ENCODE assay signal across 8 cellular contexts in genomic region chr1:43368646-43369020, GRCh38. TPM values are rescaled to one million over a fixed set of nuclear protein-coding genes. Genes with fewer than 3 reads are reported as not detected.
DNase-seq lines count a peak whose midpoint lies in the region; ATAC-seq and TF ChIP-seq lines count a peak whose summit lies in the region.

No MANE protein-coding gene starts in this region.

- no peaks in the 10 kb centered on the region for H3K9me3 ChIP-seq in CD4-positive, alpha-beta T cell (ENCODE audit: control insufficient read depth, low read length)
- H3K9me3 ChIP-seq in ectodermal cell (ENCODE audit: control insufficient read depth, low read length) (no peaks in the 10 kb centered on the region), neural progenitor cell (ENCODE audit: low read depth) (no peaks in the 10 kb centered on the region)

- H3K9ac ChIP-seq in neural progenitor cell = no peak overlapping the region

- H3K4me3 Mint-ChIP-seq in CD4-positive, alpha-beta T cell = peak overlapping the region; percentile 88
- H3K4me3 Mint-ChIP-seq in neural progenitor cell = peak overlapping the region; percentile 85

- intact Hi-C loops in CD4-positive, alpha-beta T cell (cut with DNase I, micrococcal nuclease) = loop anchor here in 1 of 2 experiments (1.0 to 10.0 kb wide), 2 partner anchors 21 to 576 kb away; partner anchors contain the start of genes IPO13, MED8 and SZT2

- H4K20me1 ChIP-seq in neural progenitor cell (ENCODE audit: low read depth) = peaks cover 6% of the 10 kb centered on the region

- H3K36me3 ChIP-seq in ectodermal cell (ENCODE audit: control insufficient read depth, insufficient read depth, low read length) = no peaks in the 10 kb centered on the region
- no peaks in the 10 kb centered on the region for H3K36me3 ChIP-seq in neural progenitor cell

- peak overlapping the region; percentile 63 for H3K27ac ChIP-seq in CD4-positive, alpha-beta T cell (ENCODE audit: low read depth, low read length)
- peak overlapping the region; percentile 91 for H3K27ac ChIP-seq in ectodermal cell (ENCODE audit: insufficient read depth, low read depth, low read length, poor library complexity, severe bottlenecking)
- H3K27ac ChIP-seq in neural progenitor cell = peak overlapping the region; percentile 85

- no peaks in the 10 kb centered on the region for H3K9me3 Mint-ChIP-seq in CD4-positive, alpha-beta T cell
- H3K9me3 Mint-ChIP-seq in neural progenitor cell = no peaks in the 10 kb centered on the region

- 36 to 43% methylated on average over 6 of the region's 6 CpGs for WGBS in ectodermal cell, 2 experiments

- peaks cover 35% of the 10 kb centered on the region for H3K36me3 Mint-ChIP-seq in CD4-positive, alpha-beta T cell (ENCODE audit: low read depth)
- H3K36me3 Mint-ChIP-seq in neural progenitor cell = peaks cover 19% of the 10 kb centered on the region

- H3K4me1 ChIP-seq in ectodermal cell (ENCODE audit: control insufficient read depth, insufficient read depth, low read length) (peaks cover 19% of the 10 kb centered on the region), neural progenitor cell (peaks cover 22% of the 10 kb centered on the region)

- H3K79me2 ChIP-seq in neural progenitor cell (ENCODE audit: low read depth) = peaks cover 5% of the 10 kb centered on the region

- POLR2A ChIA-PET in CD4-positive, alpha-beta T cell (lab: Charles Lee) = interaction anchor here (0.9 to 2.6 kb wide), 7 partner anchors 8 to 196 kb away, joined by 3 to 24 read pairs (median 5); partner anchors contain the start of genes CDC20, CFAP57, EBNA1BP2 and MED8

- peaks cover 14% of the 10 kb centered on the region for H3F3A ChIP-seq in neural progenitor cell (ENCODE audit: low read depth)

- no peaks in the 10 kb centered on the region for H3K27me3 ChIP-seq in CD4-positive, alpha-beta T cell (ENCODE audit: control insufficient read depth, insufficient read depth, low read length)
- H3K27me3 ChIP-seq in ectodermal cell (ENCODE audit: control insufficient read depth, insufficient read depth, low read length, poor library complexity, severe bottlenecking) (no peaks in the 10 kb centered on the region), neural progenitor cell (no peaks in the 10 kb centered on the region)

- no peaks in the 10 kb centered on the region for H3K27me3 Mint-ChIP-seq in CD4-positive, alpha-beta T cell
- H3K27me3 Mint-ChIP-seq in neural progenitor cell (ENCODE audit: insufficient read depth, low read depth) = peaks cover 4% of the 10 kb centered on the region

- H3K27ac Mint-ChIP-seq in CD4-positive, alpha-beta T cell = peak overlapping the region; percentile 87
- H3K27ac Mint-ChIP-seq in neural progenitor cell = peak overlapping the region; percentile 80

- CTCF ChIA-PET in CD4-positive, alpha-beta T cell (lab: Charles Lee) = interaction anchor here (0.8 to 1.7 kb wide), 5 partner anchors 10 to 46 kb away, joined by 3 to 13 read pairs (median 3); partner anchors contain the start of genes CDC20, MED8 and SZT2

- H3K4me1 Mint-ChIP-seq in CD4-positive, alpha-beta T cell (ENCODE audit: low read depth) = peaks cover 45% of the 10 kb centered on the region
- H3K4me1 Mint-ChIP-seq in neural progenitor cell = peaks cover 14% of the 10 kb centered on the region

- no peak for TF ChIP-seq CTCF in CD4-positive, alpha-beta T cell (IDR thresholded peaks at IDR 0.05)
- TF ChIP-seq CTCF in neural progenitor cell (IDR thresholded peaks at IDR 0.05) = no peak

- DNase-seq in CD4-positive, alpha-beta T cell = no peak
- DNase-seq in LoVo (ENCODE audit: low spot score) (peak; percentile 32), neural progenitor cell (ENCODE audit: low spot score) (no peak), DMS153 treated with DMSO at 0.1 percent for 48 hours (lab: John Stamatoyannopoulos, UW; ENCODE audit: unreplicated experiment) (no peak), T1000 (lab: John Stamatoyannopoulos, UW) (no peak)

- H3K4me2 ChIP-seq in neural progenitor cell = peak overlapping the region; percentile 96

- no peak overlapping the region for H2AFZ ChIP-seq in neural progenitor cell (replicated peaks)

- ATAC-seq in CD4-positive, alpha-beta T cell (ENCODE audit: poor library complexity) = no peak
- no peak for ATAC-seq in GM18502 (IDR thresholded peaks at IDR 0.05; ENCODE audit: poor library complexity, unreplicated experiment)
- ATAC-seq in HG03196 (IDR thresholded peaks at IDR 0.05; ENCODE audit: unreplicated experiment) = no peak

- H3K4me3 ChIP-seq in ectodermal cell (ENCODE audit: insufficient read depth, low read depth, low read length) (peak overlapping the region; percentile 68), neural progenitor cell (peak overlapping the region; percentile 74)

RNA-seq across cellular contexts. Expression of gene ELOVL1, which starts 0.8 kb away (rescaled TPM):
- 10 to 100 TPM; 28.7 to 31.2 TPM for total RNA-seq in CD4-positive, alpha-beta T cell
- polyA plus RNA-seq in ectodermal cell (2013, experiment 1 of 4) = 25.2 TPM
- 23.1 TPM for polyA plus RNA-seq in ectodermal cell (2013, experiment 2 of 4)
- polyA plus RNA-seq in ectodermal cell (2013, experiment 3 of 4) = 19.4 TPM
- polyA plus RNA-seq in ectodermal cell (2013, experiment 4 of 4) = 22.8 TPM
- 5.6 and 11.9 TPM in 2 replicates for total RNA-seq in neural progenitor cell (ENCODE audit: low replicate concordance)

RNA-seq across cellular contexts. Expression of gene CDC20, which starts 9.9 kb away (rescaled TPM):
- total RNA-seq in CD4-positive, alpha-beta T cell = 1 to 10 TPM; 1.1 to 1.8 TPM
- 137 TPM for polyA plus RNA-seq in ectodermal cell (2013, experiment 1 of 4)
- polyA plus RNA-seq in ectodermal cell (2013, experiment 2 of 4) = 119 TPM
- 133 TPM for polyA plus RNA-seq in ectodermal cell (2013, experiment 3 of 4)
- 143 TPM for polyA plus RNA-seq in ectodermal cell (2013, experiment 4 of 4)
- 164 and 261 TPM in 2 replicates for total RNA-seq in neural progenitor cell (ENCODE audit: low replicate concordance)

RNA-seq across cellular contexts. Expression of gene MED8, which starts 21.0 kb away (rescaled TPM):
- total RNA-seq in CD4-positive, alpha-beta T cell = 10 to 100 TPM; 14.8 to 17.6 TPM
- 24.8 TPM for polyA plus RNA-seq in ectodermal cell (2013, experiment 1 of 4)
- polyA plus RNA-seq in ectodermal cell (2013, experiment 2 of 4) = 22.7 TPM
- 18.6 TPM for polyA plus RNA-seq in ectodermal cell (2013, experiment 3 of 4)
- polyA plus RNA-seq in ectodermal cell (2013, experiment 4 of 4) = 18.9 TPM
- total RNA-seq in neural progenitor cell (ENCODE audit: low replicate concordance) = 15.1 and 23.6 TPM in 2 replicates

RNA-seq across cellular contexts. Expression of gene SZT2, which starts 21.1 kb away (rescaled TPM):
- 10 to 100 TPM; 69.7 to 72.5 TPM for total RNA-seq in CD4-positive, alpha-beta T cell
- polyA plus RNA-seq in ectodermal cell (2013, experiment 1 of 4) = 11.3 TPM
- 17.0 TPM for polyA plus RNA-seq in ectodermal cell (2013, experiment 2 of 4)
- 12.8 TPM for polyA plus RNA-seq in ectodermal cell (2013, experiment 3 of 4)
- 13.7 TPM for polyA plus RNA-seq in ectodermal cell (2013, experiment 4 of 4)
- total RNA-seq in neural progenitor cell (ENCODE audit: low replicate concordance) = 11.0 and 16.8 TPM in 2 replicates

RNA-seq across cellular contexts. Expression of gene MPL, which starts 31.0 kb away (rescaled TPM):
- not detected for total RNA-seq in CD4-positive, alpha-beta T cell
- not detected for polyA plus RNA-seq in ectodermal cell (2013, experiment 1 of 4)
- polyA plus RNA-seq in ectodermal cell (2013, experiment 2 of 4) = 0.43 TPM
- polyA plus RNA-seq in ectodermal cell (2013, experiment 3 of 4) = 0.27 TPM
- 0.57 TPM for polyA plus RNA-seq in ectodermal cell (2013, experiment 4 of 4)
- 0.09 TPM in 1 of 2 replicates, not detected in the other for total RNA-seq in neural progenitor cell (ENCODE audit: low replicate concordance)

Comparison
In these comparisons a context has a peak if more than half of its experiments do, and no peak if none do; other contexts are left out.
1. RNA of gene CDC20, which starts 9.9 kb away (total RNA-seq): 164 to 261 TPM in neural progenitor cell; 1.1 to 1.8 TPM in CD4-positive, alpha-beta T cell; every median in the first group is over 10 times any median in the second.
2. Peak in every context shown above with its lines, with median percentiles within 50 percentile points of each other: H3K27ac ChIP-seq.